In genomic region chr17:16419929-16420271, GRCh38 we compare ENCODE assay signal across 8 cellular contexts. TPM values are rescaled to one million over a fixed set of nuclear protein-coding genes. Genes with fewer than 3 reads are reported as not detected.
DNase-seq lines count a peak whose midpoint lies in the region; ATAC-seq and TF ChIP-seq lines count a peak whose summit lies in the region.

No MANE protein-coding gene starts in this region.

- H3K27ac Mint-ChIP-seq in Caco-2 (ENCODE audit: unreplicated experiment): no peak overlapping the region

- H3K9me3 Mint-ChIP-seq in Caco-2 (ENCODE audit: unreplicated experiment): no peaks in the 10 kb centered on the region

- H3K36me3 ChIP-seq in RWPE2 (ENCODE audit: low read depth) (no peaks in the 10 kb centered on the region), breast epithelium (no peaks in the 10 kb centered on the region), gastrocnemius medialis (no peaks in the 10 kb centered on the region), Caco-2 (ENCODE audit: control insufficient read depth, insufficient read depth, low read length) (no peaks in the 10 kb centered on the region)

- H3K4me1 Mint-ChIP-seq in Caco-2 (ENCODE audit: low read depth, unreplicated experiment): no peaks in the 10 kb centered on the region

- no peaks in the 10 kb centered on the region for H3K36me3 Mint-ChIP-seq in Caco-2 (ENCODE audit: insufficient read depth, unreplicated experiment)

- H3K27me3 ChIP-seq in RWPE2 (ENCODE audit: insufficient read depth, poor library complexity, severe bottlenecking) (no peaks in the 10 kb centered on the region), breast epithelium (no peaks in the 10 kb centered on the region), gastrocnemius medialis (no peaks in the 10 kb centered on the region), Caco-2 (replicated peaks; ENCODE audit: control insufficient read depth, insufficient read depth, low read length) (no peaks in the 10 kb centered on the region; the same call in 1 of the 2 replicates)

- in situ Hi-C loops in GM13977 (cut with MboI; ENCODE audit: low pct_unique_long_range_greater_than_20kb, low sequenced_read_pairs, unreplicated experiment): no loop called here
- in situ Hi-C loops in gastrocnemius medialis (cut with MboI; ENCODE audit: low sequenced_read_pairs in 4 of 4): no loop called here

- intact Hi-C loops in breast epithelium (cut with DNase I; ENCODE audit: low total_unique reads): no loop called here
- intact Hi-C loops in gastrocnemius medialis (cut with DNase I; ENCODE audit: low total_unique reads): no loop called here
- intact Hi-C loops in Caco-2 (cut with micrococcal nuclease; ENCODE audit: unreplicated experiment): no loop called here

- H3K4me3 ChIP-seq in RWPE2 (ENCODE audit: severe bottlenecking) (no peak overlapping the region), breast epithelium (no peak overlapping the region), gastrocnemius medialis (no peak overlapping the region), Caco-2 (ENCODE audit: low read depth, low read length) (no peak overlapping the region)

- peak overlapping the region; percentile 66 for H3K27ac ChIP-seq in RWPE2 (ENCODE audit: poor library complexity, severe bottlenecking)
- H3K27ac ChIP-seq in breast epithelium: peak overlapping the region; percentile 57 to 82
- peak overlapping the region in 3 of 4 donors; percentile 37 to 86 (median 82) for H3K27ac ChIP-seq in gastrocnemius medialis

- TF ChIP-seq CTCF in GM13977 (IDR thresholded peaks at IDR 0.05; ENCODE audit: extremely low read depth, insufficient read depth, missing control alignments): no peak
- no peak for TF ChIP-seq CTCF in RWPE2 (IDR thresholded peaks at IDR 0.05; ENCODE audit: poor library complexity, severe bottlenecking)
- no peak for TF ChIP-seq CTCF in breast epithelium (IDR thresholded peaks at IDR 0.05)
- TF ChIP-seq CTCF in gastrocnemius medialis (IDR thresholded peaks at IDR 0.05 in 4 of 5, conservative IDR thresholded peaks at IDR 0.05 in 1 of 5): no peak
- TF ChIP-seq CTCF in Caco-2 (IDR thresholded peaks at IDR 0.05; ENCODE audit: insufficient read depth in 1 of 2, low read depth in 1 of 2, low read length in 1 of 2, severe bottlenecking in 1 of 2, unreplicated experiment in 1 of 2): no peak

- H3K4me1 ChIP-seq in RWPE2 (ENCODE audit: insufficient read depth, poor library complexity, severe bottlenecking): peaks cover 20% of the 10 kb centered on the region
- H3K4me1 ChIP-seq in breast epithelium: no peaks in the 10 kb centered on the region
- H3K4me1 ChIP-seq in gastrocnemius medialis: peaks cover 6 to 10% of the 10 kb centered on the region in 2 donors
- peaks cover 10% of the 10 kb centered on the region for H3K4me1 ChIP-seq in Caco-2

- ATAC-seq in RWPE2 (ENCODE audit: low read depth) (peak; percentile 58), gastrocnemius medialis (no peak), GM19351 (IDR thresholded peaks at IDR 0.05; ENCODE audit: unreplicated experiment) (no peak)

- CTCF ChIA-PET in Caco-2 (lab: Charles Lee): interaction anchor here (1.1 kb wide), 1 partner anchor 8 kb away, joined by 3 read pairs; no protein-coding TSS in a partner anchor

- TF ChIP-seq POLR2A in breast epithelium (IDR thresholded peaks at IDR 0.05) (no peak), gastrocnemius medialis (IDR thresholded peaks at IDR 0.05) (no peak)

- no TSS peak for BruUV-seq in Caco-2 (replicated peaks; lab: Mats Ljungman, UMichigan)

- DNase-seq in GM13977 (ENCODE audit: low spot score): peak; percentile 18
- no peak for DNase-seq in RWPE2 (ENCODE audit: low spot score)
- no peak for DNase-seq in breast epithelium (ENCODE audit: low spot score in 2 of 2)
- DNase-seq in gastrocnemius medialis: no peak
- DNase-seq in NCI-H187 treated with DMSO at 0.1 percent for 48 hours (lab: John Stamatoyannopoulos, UW): no peak
- no peak for DNase-seq in Caco-2
- DNase-seq in COLO668 (lab: John Stamatoyannopoulos, UW; ENCODE audit: unreplicated experiment): no peak

- POLR2A ChIA-PET in Caco-2 (lab: Charles Lee): interaction anchor here (1.2 kb wide), 1 partner anchor 19 kb away, joined by 4 read pairs; no protein-coding TSS in a partner anchor

- H3K27me3 Mint-ChIP-seq in Caco-2 (ENCODE audit: insufficient read depth, unreplicated experiment): no peaks in the 10 kb centered on the region

- no peaks in the 10 kb centered on the region for H3K9me3 ChIP-seq in RWPE2 (ENCODE audit: severe bottlenecking)
- H3K9me3 ChIP-seq in breast epithelium: no peaks in the 10 kb centered on the region
- H3K9me3 ChIP-seq in gastrocnemius medialis: no peaks in the 10 kb centered on the region
- no peaks in the 10 kb centered on the region for H3K9me3 ChIP-seq in Caco-2

- H3K4me3 Mint-ChIP-seq in Caco-2 (ENCODE audit: unreplicated experiment): no peak overlapping the region

RNA-seq across cellular contexts. Expression of gene TRPV2, which starts 4.5 kb away (rescaled TPM):
- 10 to 100 TPM in 2 of 3 donors, 1 to 10 TPM in 1; 6.6 to 14.2 (median 11.3) TPM for total RNA-seq in breast epithelium
- total RNA-seq in gastrocnemius medialis: 1 to 10 TPM; 2.9 to 4.4 (median 3.4) TPM
- total RNA-seq in Caco-2 (2022): 0.28 and 0.41 TPM in 2 replicates

RNA-seq across cellular contexts. Expression of gene UBB, which starts 39.0 kb away (rescaled TPM):
- total RNA-seq in breast epithelium (100 to 1,000 TPM; 735 to 835 (median 828) TPM), gastrocnemius medialis (1,000 to 10,000 TPM; 1,099 to 1,543 (median 1,420) TPM), Caco-2 (2022) (1,900 and 1,904 TPM in 2 replicates)
